1 cellular context compared by ENCODE assay signal in the genomic region with DNA sequence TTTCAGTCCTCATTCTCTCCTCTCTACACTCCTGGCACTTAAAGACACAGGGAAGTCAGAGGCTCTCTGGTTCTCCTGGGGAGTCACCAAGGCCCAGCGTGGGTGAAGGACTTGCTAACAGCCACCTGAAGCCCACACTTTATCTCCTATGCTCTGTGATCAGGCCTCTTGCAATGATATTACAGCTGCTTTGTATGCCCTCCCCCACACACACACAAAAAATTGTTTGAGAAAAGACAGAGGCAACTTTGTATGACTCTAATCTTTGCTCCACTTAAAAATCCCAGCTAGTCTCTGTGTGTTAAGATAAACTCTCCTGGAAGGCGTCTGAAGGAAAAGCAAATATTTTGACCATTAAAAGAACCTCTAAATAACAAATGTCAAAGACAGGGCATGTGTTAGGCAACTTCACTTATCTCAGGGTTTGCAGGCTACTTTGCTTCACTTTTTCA.
TF ChIP-seq lines count a peak whose summit lies in the region.

No MANE protein-coding gene starts in this region.

TF ChIP-seq in SK-N-SH, 30 proteins besides CTCF, POLR2A, EP300 and RAD21 (continued from another document):
- TF ChIP-seq, protein P1, sequence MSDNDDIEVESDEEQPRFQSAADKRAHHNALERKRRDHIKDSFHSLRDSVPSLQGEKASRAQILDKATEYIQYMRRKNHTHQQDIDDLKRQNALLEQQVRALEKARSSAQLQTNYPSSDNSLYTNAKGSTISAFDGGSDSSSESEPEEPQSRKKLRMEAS (IDR thresholded peaks at IDR 0.05; ENCODE audit: low read depth) = no peak
- TF ChIP-seq, protein P2, sequence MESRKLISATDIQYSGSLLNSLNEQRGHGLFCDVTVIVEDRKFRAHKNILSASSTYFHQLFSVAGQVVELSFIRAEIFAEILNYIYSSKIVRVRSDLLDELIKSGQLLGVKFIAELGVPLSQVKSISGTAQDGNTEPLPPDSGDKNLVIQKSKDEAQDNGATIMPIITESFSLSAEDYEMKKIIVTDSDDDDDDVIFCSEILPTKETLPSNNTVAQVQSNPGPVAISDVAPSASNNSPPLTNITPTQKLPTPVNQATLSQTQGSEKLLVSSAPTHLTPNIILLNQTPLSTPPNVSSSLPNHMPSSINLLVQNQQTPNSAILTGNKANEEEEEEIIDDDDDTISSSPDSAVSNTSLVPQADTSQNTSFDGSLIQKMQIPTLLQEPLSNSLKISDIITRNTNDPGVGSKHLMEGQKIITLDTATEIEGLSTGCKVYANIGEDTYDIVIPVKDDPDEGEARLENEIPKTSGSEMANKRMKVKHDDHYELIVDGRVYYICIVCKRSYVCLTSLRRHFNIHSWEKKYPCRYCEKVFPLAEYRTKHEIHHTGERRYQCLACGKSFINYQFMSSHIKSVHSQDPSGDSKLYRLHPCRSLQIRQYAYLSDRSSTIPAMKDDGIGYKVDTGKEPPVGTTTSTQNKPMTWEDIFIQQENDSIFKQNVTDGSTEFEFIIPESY (IDR thresholded peaks at IDR 0.05; ENCODE audit: borderline replicate concordance, low read depth) = no peak
- TF ChIP-seq FOXJ3 (CRISPR knock-in tag; IDR thresholded peaks at IDR 0.05) (no peak), SIN3A (IDR thresholded peaks at IDR 0.05; ENCODE audit: borderline replicate concordance, low read depth, low read length) (no peak), POLR2AphosphoS5 (IDR thresholded peaks at IDR 0.05; ENCODE audit: low read depth, low read length) (no peak)
